In genomic region chr5:177133845-177134652, GRCh38 we compare ENCODE assay signal across 8 cellular contexts. TPM values are rescaled to one million over a fixed set of nuclear protein-coding genes. Genes with fewer than 3 reads are reported as not detected.
DNase-seq lines count a peak whose midpoint lies in the region; ATAC-seq and TF ChIP-seq lines count a peak whose summit lies in the region.

No MANE protein-coding gene starts in this region.

- no peaks in the 10 kb centered on the region for H3K9me3 Mint-ChIP-seq in nephron progenitor cell

- H3K27ac Mint-ChIP-seq in nephron progenitor cell = peak overlapping the region; percentile 95

- no peak for TF ChIP-seq EP300 in tibial nerve (IDR thresholded peaks at IDR 0.05)

- H3K27me3 Mint-ChIP-seq in nephron progenitor cell (ENCODE audit: low read depth, poor library complexity) = peaks cover 14% of the 10 kb centered on the region

- H3K9me3 ChIP-seq in tibial nerve = no peaks in the 10 kb centered on the region

- peaks cover 0 to 29% (median 4%) of the 10 kb centered on the region in 3 donors for H3K36me3 ChIP-seq in tibial nerve

- H3K4me3 Mint-ChIP-seq in nephron progenitor cell = peak overlapping the region; percentile 87

- H3K27me3 ChIP-seq in tibial nerve = no peaks in the 10 kb centered on the region

- H3K4me1 Mint-ChIP-seq in nephron progenitor cell = peaks cover 52% of the 10 kb centered on the region

- H3K4me3 ChIP-seq in fibroblast of pulmonary artery (replicated peaks; ENCODE audit: low read depth, low read length) (peak overlapping the region; percentile 58), tibial nerve (peak overlapping the region; percentile 65 to 88 (median 69))

- TF ChIP-seq CTCF in fibroblast of pulmonary artery (IDR thresholded peaks at IDR 0.05; ENCODE audit: low read length, missing control alignments) (no peak), nephron progenitor cell (IDR thresholded peaks at IDR 0.05) (no peak), tibial nerve (IDR thresholded peaks at IDR 0.05) (no peak)

- 0 to 1% methylated on average over 9 to 35 of the region's 84 CpGs for WGBS in tibial nerve, 2 donors

- H3K36me3 Mint-ChIP-seq in nephron progenitor cell (ENCODE audit: low read depth) = peaks cover 34% of the 10 kb centered on the region

- peak; percentile 24 for ATAC-seq in HG02840 (IDR thresholded peaks at IDR 0.05; ENCODE audit: low FRiP score, unreplicated experiment)

- DNase-seq in NCI-H146 (lab: John Stamatoyannopoulos, UW) (peak; percentile 55), NCI-H146 treated with DMSO at 0.1 percent for 48 hours (lab: John Stamatoyannopoulos, UW; ENCODE audit: unreplicated experiment) (no peak), NOMO-1 treated with DMSO at 0.1 percent for 48 hours (lab: John Stamatoyannopoulos, UW; ENCODE audit: unreplicated experiment) (peak; percentile 37), activated T-helper 1 cell treated with Interleukin-2 at 50 U/mL for 16 hours (ENCODE audit: low read depth) (peak; percentile 18), fibroblast of pulmonary artery (ENCODE audit: low read depth) (no peak), nephron progenitor cell (peak; percentile 78), tibial nerve (ENCODE audit: low spot score in 2 of 2) (no peak)

- TF ChIP-seq POLR2A in tibial nerve (IDR thresholded peaks at IDR 0.05) = no peak

- peaks cover 8 to 51% (median 40%) of the 10 kb centered on the region in 4 donors for H3K4me1 ChIP-seq in tibial nerve

- peak overlapping the region; percentile 88 to 97 (median 92) for H3K27ac ChIP-seq in tibial nerve

RNA-seq across cellular contexts. Expression of gene NSD1, which starts 0.5 kb away (rescaled TPM):
- total RNA-seq in tibial nerve = 10 to 100 TPM; 36.6 to 51.3 (median 40.7) TPM

RNA-seq across cellular contexts. Expression of gene FGFR4, which starts 47.3 kb away (rescaled TPM):
- total RNA-seq in tibial nerve = 10 to 100 TPM in 2 of 4 donors, 1 to 10 TPM in 2; 3.3 to 60.8 (median 12.1) TPM

Comparison
In these comparisons a context has a peak if more than half of its experiments do, and no peak if none do; other contexts are left out.
1. DNase-seq: peak in NCI-H146 (single experiment), NOMO-1 treated with DMSO at 0.1 percent for 48 hours (single experiment), activated T-helper 1 cell treated with Interleukin-2 at 50 U/mL for 16 hours (single experiment) and nephron progenitor cell (single experiment); none in NCI-H146 treated with DMSO at 0.1 percent for 48 hours (single experiment), fibroblast of pulmonary artery (single experiment) and tibial nerve (0 of 2).